Comparison of ENCODE assay signal across 10 cellular contexts in the genomic region with DNA sequence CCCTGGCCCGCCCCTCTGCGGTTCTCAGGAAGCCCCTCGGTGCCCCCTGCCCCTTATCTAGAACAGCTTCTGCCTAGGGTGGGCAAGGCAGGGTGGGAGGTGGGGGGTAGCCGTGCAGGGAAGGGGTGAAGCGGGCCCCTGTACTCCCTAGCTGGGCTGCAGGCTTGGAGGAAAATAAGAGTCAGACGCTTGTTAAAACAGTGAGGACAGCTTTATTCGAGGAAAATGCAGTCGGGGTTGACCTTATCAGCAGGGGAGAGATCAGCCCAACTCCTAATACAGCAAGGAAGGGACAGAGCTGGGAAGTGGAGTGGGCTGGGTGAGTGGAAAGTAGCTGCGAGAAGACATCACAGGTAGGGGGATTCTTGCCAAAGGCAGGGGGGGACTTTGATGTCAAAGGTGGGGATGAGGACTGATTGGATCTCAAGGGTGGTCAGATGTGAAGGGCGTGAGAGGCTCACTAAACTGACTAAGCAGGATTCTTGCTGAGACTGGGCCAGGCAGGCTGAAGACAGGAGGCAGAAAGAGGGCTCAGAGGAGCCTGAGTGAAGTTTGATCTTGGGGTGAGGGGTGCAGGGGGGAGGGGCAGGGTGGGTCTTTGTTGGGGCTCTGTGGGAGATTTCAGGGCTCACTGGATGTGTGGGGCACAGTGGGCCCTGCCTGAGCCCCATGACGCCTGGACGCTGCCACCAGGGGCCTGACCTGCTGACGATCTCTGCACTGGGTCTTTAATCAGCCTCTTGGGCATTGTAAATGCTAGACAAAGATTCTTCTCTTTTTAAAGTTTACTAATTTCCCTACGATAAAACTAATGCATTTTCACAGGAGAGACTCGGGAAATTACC. TPM values are rescaled to one million over a fixed set of nuclear protein-coding genes. Genes with fewer than 3 reads are reported as not detected.
A peak's percentile ranks its signal among the peaks of the same experiment; 100 is the strongest.
DNase-seq lines count a peak whose midpoint lies in the region; ATAC-seq, FAIRE-seq and TF ChIP-seq lines count a peak whose summit lies in the region.
"Had no signal": no experiment of that assay in that cellular context is flagged by ENCODE, and none has a peak within 500 bp of the region (broad histone marks: within the 10 kb centered on the region; RNA-seq: fewer than 3 reads in every experiment).

No MANE protein-coding gene starts in this region.

- no peak for FAIRE-seq in kidney (lab: Jason Lieb, UNC)
- no peak for FAIRE-seq in small intestine (lab: Jason Lieb, UNC)
- FAIRE-seq: colon, islet of Langerhans had no signal

- no peak for ATAC-seq in stimulated activated effector memory CD8-positive, alpha-beta T cell treated with anti-CD3 and anti-CD28 coated beads, Interleukin-12 subunit alpha, Interleukin-12 subunit beta, amount 100 ng/mL, for 72 hours

- H3K27me3 Mint-ChIP-seq in activated CD4-positive, alpha-beta T cell treated with anti-CD3 and anti-CD28 coated beads, Interleukin-2, amount 10 ng/mL, durations not matched to agents 24 days and 14 days, result no peaks in the 10 kb centered on the region
- H3K27me3 Mint-ChIP-seq in activated CD4-positive, alpha-beta memory T cell treated with anti-CD3 and anti-CD28 coated beads for 36 hours, result no peaks in the 10 kb centered on the region

- H3K4me1 ChIP-seq in kidney (ENCODE audit: control insufficient read depth in 1 of 2, insufficient read depth in 1 of 2, low read depth in 1 of 2, low read length in 2 of 2) (peaks cover 32 to 34% of the 10 kb centered on the region in 2 donors), small intestine (ENCODE audit: control insufficient read depth in 2 of 2, insufficient read depth in 1 of 2, low read depth in 1 of 2, low read length in 1 of 2) (peaks cover 6 to 17% of the 10 kb centered on the region in 2 donors)

- H3K9me3 ChIP-seq in kidney (ENCODE audit: control insufficient read depth in 1 of 2, low read length in 2 of 2) (peaks cover 0 to 6% of the 10 kb centered on the region in 2 donors), small intestine (ENCODE audit: control insufficient read depth, low read depth) (no peaks in the 10 kb centered on the region)

- POLR2A ChIA-PET in activated CD4-positive, alpha-beta memory T cell treated with anti-CD3 and anti-CD28 coated beads for 36 hours (lab: Charles Lee), result interaction anchor here (0.6 to 3.8 kb wide), 9 partner anchors 9 to 209 kb away, joined by 3 to 65 read pairs (median 4); a partner anchor contains a TSS

- no peak for DNase-seq in activated CD4-positive, alpha-beta T cell treated with anti-CD3 and anti-CD28 coated beads, Interleukin-2, amount 10 ng/mL, durations not matched to agents 24 days and 14 days
- DNase-seq in activated CD4-positive, alpha-beta T cell treated with anti-CD3 and anti-CD28 coated beads, Interleukin-2, amount 50 U/mL, for 4 hours, result no peak
- peak; percentile 59 for DNase-seq in activated CD4-positive, alpha-beta memory T cell treated with anti-CD3 and anti-CD28 coated beads for 36 hours
- DNase-seq in kidney, result no peak
- DNase-seq in stimulated activated effector memory CD8-positive, alpha-beta T cell treated with anti-CD3 and anti-CD28 coated beads, Interleukin-12 subunit alpha, Interleukin-12 subunit beta, amount 100 ng/mL, for 72 hours (ENCODE audit: low spot score in 2 of 2), result no peak
- no peak for DNase-seq in small intestine
- DNase-seq in caudate nucleus (lab: John Stamatoyannopoulos, UW), result no peak
- DNase-seq in dorsolateral prefrontal cortex, result no peak

- H3K36me3 Mint-ChIP-seq in activated CD4-positive, alpha-beta T cell treated with anti-CD3 and anti-CD28 coated beads, Interleukin-2, amount 10 ng/mL, durations not matched to agents 24 days and 14 days (ENCODE audit: low read depth), result peaks cover 26% of the 10 kb centered on the region
- peaks cover 16% of the 10 kb centered on the region for H3K36me3 Mint-ChIP-seq in activated CD4-positive, alpha-beta memory T cell treated with anti-CD3 and anti-CD28 coated beads for 36 hours
- H3K36me3 Mint-ChIP-seq in stimulated activated effector memory CD8-positive, alpha-beta T cell treated with anti-CD3 and anti-CD28 coated beads, Interleukin-12 subunit alpha, Interleukin-12 subunit beta, amount 100 ng/mL, for 72 hours, result peaks cover 41% of the 10 kb centered on the region

- no peaks in the 10 kb centered on the region for H3K9me3 Mint-ChIP-seq in activated CD4-positive, alpha-beta T cell treated with anti-CD3 and anti-CD28 coated beads, Interleukin-2, amount 10 ng/mL, durations not matched to agents 24 days and 14 days
- H3K9me3 Mint-ChIP-seq in activated CD4-positive, alpha-beta memory T cell treated with anti-CD3 and anti-CD28 coated beads for 36 hours, result no peaks in the 10 kb centered on the region
- H3K9me3 Mint-ChIP-seq in stimulated activated effector memory CD8-positive, alpha-beta T cell treated with anti-CD3 and anti-CD28 coated beads, Interleukin-12 subunit alpha, Interleukin-12 subunit beta, amount 100 ng/mL, for 72 hours, result no peaks in the 10 kb centered on the region

- H3K27ac ChIP-seq in kidney (ENCODE audit: low read depth in 2 of 2, low read length in 2 of 2) (peak overlapping the region; percentile 48 to 54), small intestine (ENCODE audit: low read depth in 1 of 2, low read length in 1 of 2) (no peak overlapping the region), caudate nucleus (ENCODE audit: low read depth, low read length) (no peak overlapping the region), dorsolateral prefrontal cortex (peak overlapping the region in 6 of 59 donors; percentile 10 to 89 (median 34))

- H3K36me3 ChIP-seq in kidney (ENCODE audit: control insufficient read depth in 1 of 2, insufficient read depth in 2 of 2, low read length in 2 of 2) (no peaks in the 10 kb centered on the region), small intestine (ENCODE audit: control insufficient read depth in 2 of 2, insufficient read depth in 2 of 2, low read length in 2 of 2) (no peaks in the 10 kb centered on the region)

- TF ChIP-seq CTCF in kidney (IDR thresholded peaks at IDR 0.05; ENCODE audit: borderline replicate concordance, extremely low read depth, insufficient read depth) (no peak), dorsolateral prefrontal cortex (IDR thresholded peaks at IDR 0.05 in 54 of 56, conservative IDR thresholded peaks at IDR 0.05 in 2 of 56; ENCODE audit: low read depth in 1 of 56, partially characterized antibody in 56 of 56) (no peak)

- peak overlapping the region; percentile 92 for H3K27ac Mint-ChIP-seq in activated CD4-positive, alpha-beta T cell treated with anti-CD3 and anti-CD28 coated beads, Interleukin-2, amount 10 ng/mL, durations not matched to agents 24 days and 14 days
- H3K27ac Mint-ChIP-seq in activated CD4-positive, alpha-beta memory T cell treated with anti-CD3 and anti-CD28 coated beads for 36 hours, result peak overlapping the region; percentile 90
- peak overlapping the region; percentile 98 for H3K27ac Mint-ChIP-seq in stimulated activated effector memory CD8-positive, alpha-beta T cell treated with anti-CD3 and anti-CD28 coated beads, Interleukin-12 subunit alpha, Interleukin-12 subunit beta, amount 100 ng/mL, for 72 hours

- peaks cover 61% of the 10 kb centered on the region for H3K4me1 Mint-ChIP-seq in activated CD4-positive, alpha-beta T cell treated with anti-CD3 and anti-CD28 coated beads, Interleukin-2, amount 10 ng/mL, durations not matched to agents 24 days and 14 days
- peaks cover 66% of the 10 kb centered on the region for H3K4me1 Mint-ChIP-seq in activated CD4-positive, alpha-beta memory T cell treated with anti-CD3 and anti-CD28 coated beads for 36 hours (ENCODE audit: low read depth)
- peaks cover 74% of the 10 kb centered on the region for H3K4me1 Mint-ChIP-seq in stimulated activated effector memory CD8-positive, alpha-beta T cell treated with anti-CD3 and anti-CD28 coated beads, Interleukin-12 subunit alpha, Interleukin-12 subunit beta, amount 100 ng/mL, for 72 hours

- CTCF ChIA-PET in activated CD4-positive, alpha-beta memory T cell treated with anti-CD3 and anti-CD28 coated beads for 36 hours (lab: Charles Lee), result interaction anchor here (1.1 to 8.0 kb wide), 4 partner anchors 29 to 76 kb away, joined by 3 to 79 read pairs (median 18); a partner anchor contains a TSS

- 68 to 75% (median 69%) methylated on average over 15 of the region's 15 CpGs for WGBS in small intestine, 3 donors

- H3K27me3 ChIP-seq in small intestine (ENCODE audit: control insufficient read depth in 2 of 2, insufficient read depth in 2 of 2, low read length in 2 of 2) (no peaks in the 10 kb centered on the region), dorsolateral prefrontal cortex (no peaks in the 10 kb centered on the region)

- H3K9ac ChIP-seq in kidney (ENCODE audit: low read length in 2 of 2), result no peak overlapping the region

- H3K4me3 Mint-ChIP-seq in activated CD4-positive, alpha-beta T cell treated with anti-CD3 and anti-CD28 coated beads, Interleukin-2, amount 10 ng/mL, durations not matched to agents 24 days and 14 days, result peak overlapping the region; percentile 95
- peak overlapping the region; percentile 86 for H3K4me3 Mint-ChIP-seq in activated CD4-positive, alpha-beta memory T cell treated with anti-CD3 and anti-CD28 coated beads for 36 hours
- H3K4me3 Mint-ChIP-seq in stimulated activated effector memory CD8-positive, alpha-beta T cell treated with anti-CD3 and anti-CD28 coated beads, Interleukin-12 subunit alpha, Interleukin-12 subunit beta, amount 100 ng/mL, for 72 hours, result peak overlapping the region; percentile 96

- intact Hi-C loops in activated CD4-positive, alpha-beta T cell treated with anti-CD3 and anti-CD28 coated beads, Interleukin-2, amount 10 ng/mL, durations not matched to agents 24 days and 14 days (cut with micrococcal nuclease), result loop anchor here (1.0 to 5.0 kb wide), 5 partner anchors 30 to 323 kb away; a partner anchor contains a TSS
- intact Hi-C loops in activated CD4-positive, alpha-beta memory T cell treated with anti-CD3 and anti-CD28 coated beads for 36 hours (cut with micrococcal nuclease), result loop anchor here (1.0 to 5.0 kb wide), 6 partner anchors 30 to 322 kb away; a partner anchor contains a TSS
- intact Hi-C loops in kidney (cut with DNase I), result no loop called here
- intact Hi-C loops in dorsolateral prefrontal cortex (cut with DNase I), result no loop called here

- H3K4me3 ChIP-seq in kidney (ENCODE audit: low read length in 2 of 2) (no peak overlapping the region), small intestine (ENCODE audit: low read depth in 1 of 2, low read length in 2 of 2) (no peak overlapping the region), dorsolateral prefrontal cortex (no peak overlapping the region)

RNA-seq across cellular contexts. Expression of a gene that starts 29.9 kb away (rescaled TPM):
- 77.1 and 82.8 TPM in 2 replicates for total RNA-seq in activated CD4-positive, alpha-beta T cell treated with anti-CD3 and anti-CD28 coated beads, Interleukin-2, amount 10 ng/mL, durations not matched to agents 24 days and 14 days
- total RNA-seq in activated CD4-positive, alpha-beta memory T cell treated with anti-CD3 and anti-CD28 coated beads for 36 hours, result 10 to 100 TPM; 82.2 to 82.6 TPM
- total RNA-seq in kidney (47.3 TPM), dorsolateral prefrontal cortex (100 to 1,000 TPM in 98 of 120 experiments, 10 to 100 TPM in 22; 40.1 to 252 (median 129) TPM)
- polyA plus RNA-seq in kidney (ENCODE audit: insufficient read depth, low read depth, low replicate concordance) (121 TPM), small intestine (100 to 1,000 TPM in 1 of 3 donors, 10 to 100 TPM in 2; 82.3 to 142 (median 98.4) TPM)

Comparison
In these comparisons a context has a peak if more than half of its experiments do, and no peak if none do; other contexts are left out.
1. H3K27ac ChIP-seq: peak in kidney (2 of 2); none in small intestine (0 of 2) and caudate nucleus (single experiment).
2. intact Hi-C loops: an anchor here in activated CD4-positive, alpha-beta T cell treated with anti-CD3 and anti-CD28 coated beads, Interleukin-2, amount 10 ng/mL, durations not matched to agents 24 days and 14 days (1.0 to 5.0 kb wide) and activated CD4-positive, alpha-beta memory T cell treated with anti-CD3 and anti-CD28 coated beads for 36 hours (1.0 to 5.0 kb wide); none called in kidney and dorsolateral prefrontal cortex.
3. Peak in every context shown above with its lines, with median percentiles within 50 percentile points of each other: H3K27ac Mint-ChIP-seq and H3K4me3 Mint-ChIP-seq.